19 cellular contexts compared by ENCODE assay signal in the genomic region with DNA sequence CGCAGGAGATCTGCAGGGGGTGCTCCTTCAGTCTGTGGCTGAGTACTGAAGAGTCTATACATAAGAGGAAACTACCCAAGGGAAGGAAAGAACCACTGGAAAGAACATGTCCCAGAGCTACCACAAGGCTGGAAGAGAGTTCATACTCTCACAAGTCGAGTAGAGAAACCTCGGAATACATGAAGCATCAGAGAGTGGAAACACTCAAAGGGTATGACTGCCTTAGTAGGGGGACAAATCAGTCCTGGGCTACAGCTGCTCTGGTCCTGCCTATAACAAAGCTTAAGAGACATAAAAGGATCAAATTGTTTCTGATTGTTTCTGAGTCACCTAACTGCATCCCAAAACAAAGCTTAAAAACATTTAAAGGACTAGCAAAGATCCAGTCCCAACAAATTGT. TPM values are rescaled to one million over a fixed set of nuclear protein-coding genes. Genes with fewer than 3 reads are reported as not detected.
DNase-seq lines count a peak whose midpoint lies in the region; ATAC-seq and TF ChIP-seq lines count a peak whose summit lies in the region.
"Had no signal": no experiment of that assay in that cellular context is flagged by ENCODE, and none has a peak within 500 bp of the region (broad histone marks: within the 10 kb centered on the region; RNA-seq: fewer than 3 reads in every experiment).

No MANE protein-coding gene starts in this region.

- no peak overlapping the region for H3K4ac ChIP-seq in trophoblast cell (ENCODE audit: low read depth, low read length)

- H2AFZ ChIP-seq in trophoblast cell (ENCODE audit: insufficient read depth, low read length, poor library complexity): no peak overlapping the region

- no peak overlapping the region for H4K12ac ChIP-seq in trophoblast cell (ENCODE audit: low read depth, low read length)

- H3K79me1 ChIP-seq in trophoblast cell (ENCODE audit: low read length): no peaks in the 10 kb centered on the region

- TF ChIP-seq CTCF in Peyer's patch (IDR thresholded peaks at IDR 0.05): no peak

- WGBS in trophoblast cell (ENCODE audit: extremely low coverage, insufficient coverage, insufficient read length): no CpG with 5 or more reads among the region's 3 CpGs

- no peak overlapping the region for H3K4me3 ChIP-seq in Peyer's patch
- H3K4me3 ChIP-seq in duodenal mucosa (ENCODE audit: low read depth in 1 of 2, low read length in 2 of 2): no peak overlapping the region
- no peak overlapping the region for H3K4me3 ChIP-seq in trophoblast cell (ENCODE audit: low read depth, low read length)
- H3K4me3 ChIP-seq: A549, MG63, SJCRH30 had no signal

- H4K8ac ChIP-seq in trophoblast cell (ENCODE audit: low read depth, low read length): no peak overlapping the region

- no peaks in the 10 kb centered on the region for H3K9me3 Mint-ChIP-seq in activated naive CD4-positive, alpha-beta T cell treated with anti-CD3 and anti-CD28 coated beads, Interleukin-2, amount 50 U/mL, for 72 hours
- H3K9me3 Mint-ChIP-seq: CD14-positive monocyte had no signal

- H3K36me3 ChIP-seq in Peyer's patch (peaks cover 0 to 26% (median 0%) of the 10 kb centered on the region in 3 donors), duodenal mucosa (ENCODE audit: control insufficient read depth in 1 of 2, insufficient read depth in 2 of 2, low read length in 2 of 2) (peaks cover 0 to 15% of the 10 kb centered on the region in 2 donors), trophoblast cell (ENCODE audit: control insufficient read depth in 1 of 2, insufficient read depth in 2 of 2, low read length in 2 of 2) (peaks cover 4 to 5% of the 10 kb centered on the region in 2 experiments)
- H3K36me3 ChIP-seq: MG63, SJCRH30 had no signal

- no peak overlapping the region for H4K91ac ChIP-seq in trophoblast cell (ENCODE audit: low read depth, low read length)

- no peak overlapping the region for H2AK5ac ChIP-seq in trophoblast cell (ENCODE audit: low read length)

- H3K14ac ChIP-seq in trophoblast cell (ENCODE audit: low read length): no peak overlapping the region

- no peak overlapping the region for H2BK120ac ChIP-seq in trophoblast cell (ENCODE audit: insufficient read depth, low read length, poor library complexity)

- no peak overlapping the region for H3K4me2 ChIP-seq in trophoblast cell (ENCODE audit: low read length)
- H3K4me2 ChIP-seq: A549 had no signal

- ATAC-seq in activated naive CD4-positive, alpha-beta T cell treated with anti-CD3 and anti-CD28 coated beads, Interleukin-2, amount 50 U/mL, for 72 hours: no peak
- ATAC-seq in HG03571 (IDR thresholded peaks at IDR 0.05; ENCODE audit: unreplicated experiment) (no peak), GM18868 (IDR thresholded peaks at IDR 0.05; ENCODE audit: unreplicated experiment) (no peak)
- ATAC-seq: HCT116 had no signal

- no peak for TF ChIP-seq POLR2A in Peyer's patch (IDR thresholded peaks at IDR 0.05)

- H3K36me3 Mint-ChIP-seq in activated naive CD4-positive, alpha-beta T cell treated with anti-CD3 and anti-CD28 coated beads, Interleukin-2, amount 50 U/mL, for 72 hours: no peaks in the 10 kb centered on the region

- no peak overlapping the region for H3K18ac ChIP-seq in trophoblast cell (ENCODE audit: low read length)

- H3K79me2 ChIP-seq in trophoblast cell (ENCODE audit: control insufficient read depth, insufficient read depth, low read length, poor library complexity): no peaks in the 10 kb centered on the region

- no peak overlapping the region for H3K23ac ChIP-seq in trophoblast cell (ENCODE audit: low read length)

- H3K9me3 ChIP-seq in Peyer's patch (no peaks in the 10 kb centered on the region), duodenal mucosa (ENCODE audit: control insufficient read depth in 1 of 2, low read length in 2 of 2) (no peaks in the 10 kb centered on the region), trophoblast cell (ENCODE audit: insufficient read depth, low read depth, low read length) (no peaks in the 10 kb centered on the region)
- H3K9me3 ChIP-seq: A549, MG63, SJCRH30 had no signal

- H2BK12ac ChIP-seq in trophoblast cell (ENCODE audit: low read length): no peak overlapping the region

- H3K27ac ChIP-seq in Peyer's patch (peak overlapping the region in 3 of 4 donors; percentile 1 to 70 (median 60)), duodenal mucosa (ENCODE audit: low read depth, low read length) (peak overlapping the region; percentile 41), trophoblast cell (ENCODE audit: low read depth, low read length) (no peak overlapping the region)
- H3K27ac ChIP-seq: A549, HL-60, SJCRH30 had no signal

- H3K4me1 ChIP-seq in Peyer's patch (peaks cover 0 to 10% (median 3%) of the 10 kb centered on the region in 4 donors), duodenal mucosa (ENCODE audit: control insufficient read depth in 1 of 2, insufficient read depth in 2 of 2, low read length in 2 of 2) (peaks cover 8 to 26% of the 10 kb centered on the region in 2 donors), trophoblast cell (ENCODE audit: control insufficient read depth in 1 of 2, insufficient read depth in 2 of 2, low read length in 2 of 2) (no peaks in the 10 kb centered on the region)
- H3K4me1 ChIP-seq: SJCRH30 had no signal

- no peak for DNase-seq in activated naive CD4-positive, alpha-beta T cell treated with anti-CD3 and anti-CD28 coated beads, Interleukin-2, amount 50 U/mL, for 72 hours (ENCODE audit: low spot score in 2 of 2)
- DNase-seq in activated naive CD4-positive, alpha-beta T cell treated with anti-CD3 and anti-CD28 coated beads, Interleukin-2, amount 50 U/mL, for 16 hours: no peak
- DNase-seq in Peyer's patch (no peak), trophoblast cell (no peak), amygdala (lab: John Stamatoyannopoulos, UW) (no peak)
- DNase-seq: KG1, MG63, NCI-H1092 treated with DMSO at 0.1 percent for 48 hours, NCI-H187, NCI-H446 treated with DMSO at 0.1 percent for 48 hours, NCI-H748 treated with DMSO at 0.1 percent for 48 hours, SJCRH30 had no signal

- H3K27me3 ChIP-seq in Peyer's patch: no peaks in the 10 kb centered on the region
- H3K27me3 ChIP-seq in duodenal mucosa (ENCODE audit: control insufficient read depth in 1 of 2, insufficient read depth in 2 of 2, low read length in 2 of 2): no peaks in the 10 kb centered on the region
- no peaks in the 10 kb centered on the region for H3K27me3 ChIP-seq in trophoblast cell (ENCODE audit: insufficient read depth, low read length)
- H3K27me3 ChIP-seq: MG63, SJCRH30 had no signal

- H3K9ac ChIP-seq in duodenal mucosa (ENCODE audit: low read depth in 1 of 2, low read length in 2 of 2): peak overlapping the region in 1 of 2 donors; percentile 3
- peak overlapping the region; percentile 14 for H3K9ac ChIP-seq in trophoblast cell (ENCODE audit: low read length)

- H3K27ac Mint-ChIP-seq in activated naive CD4-positive, alpha-beta T cell treated with anti-CD3 and anti-CD28 coated beads, Interleukin-2, amount 50 U/mL, for 72 hours: peak overlapping the region; percentile 24 to 38
- H3K27ac Mint-ChIP-seq: CD14-positive monocyte had no signal

- no peak overlapping the region for H2BK5ac ChIP-seq in trophoblast cell (ENCODE audit: low read depth, low read length, poor library complexity)

RNA-seq across cellular contexts. Expression of gene TMEM50B, which starts 27.4 kb away (rescaled TPM):
- total RNA-seq in activated naive CD4-positive, alpha-beta T cell treated with anti-CD3 and anti-CD28 coated beads, Interleukin-2, amount 50 U/mL, for 72 hours: 10 to 100 TPM; 11.0 to 31.5 TPM
- 100 to 1,000 TPM in 1 of 4 donors, 10 to 100 TPM in 3; 64.4 to 116 (median 94.7) TPM for total RNA-seq in Peyer's patch
- 14.9 TPM in 2 replicates for polyA plus RNA-seq in trophoblast cell (2013)

RNA-seq across cellular contexts. Expression of gene DNAJC28, which starts 39.2 kb away (rescaled TPM):
- total RNA-seq in activated naive CD4-positive, alpha-beta T cell treated with anti-CD3 and anti-CD28 coated beads, Interleukin-2, amount 50 U/mL, for 72 hours: under 1 TPM; 0.49 to 0.91 TPM
- 1 to 10 TPM in 3 of 4 donors, not detected in 1; 1.9 to 4.4 (median 2.5) TPM for total RNA-seq in Peyer's patch
- polyA plus RNA-seq in trophoblast cell (2013): 2.4 and 2.5 TPM in 2 replicates

RNA-seq across cellular contexts. Expression of gene IFNGR2, which starts 49.1 kb away (rescaled TPM):
- total RNA-seq in activated naive CD4-positive, alpha-beta T cell treated with anti-CD3 and anti-CD28 coated beads, Interleukin-2, amount 50 U/mL, for 72 hours: 10 to 100 TPM in 1 of 2 donors, 1 to 10 TPM in 1; 9.9 to 15.0 TPM
- total RNA-seq in Peyer's patch: 10 to 100 TPM; 53.7 to 96.3 (median 67.6) TPM
- 36.4 and 40.4 TPM in 2 replicates for polyA plus RNA-seq in trophoblast cell (2013)
